Comparison of ENCODE assay signal across 8 cellular contexts in the genomic region with DNA sequence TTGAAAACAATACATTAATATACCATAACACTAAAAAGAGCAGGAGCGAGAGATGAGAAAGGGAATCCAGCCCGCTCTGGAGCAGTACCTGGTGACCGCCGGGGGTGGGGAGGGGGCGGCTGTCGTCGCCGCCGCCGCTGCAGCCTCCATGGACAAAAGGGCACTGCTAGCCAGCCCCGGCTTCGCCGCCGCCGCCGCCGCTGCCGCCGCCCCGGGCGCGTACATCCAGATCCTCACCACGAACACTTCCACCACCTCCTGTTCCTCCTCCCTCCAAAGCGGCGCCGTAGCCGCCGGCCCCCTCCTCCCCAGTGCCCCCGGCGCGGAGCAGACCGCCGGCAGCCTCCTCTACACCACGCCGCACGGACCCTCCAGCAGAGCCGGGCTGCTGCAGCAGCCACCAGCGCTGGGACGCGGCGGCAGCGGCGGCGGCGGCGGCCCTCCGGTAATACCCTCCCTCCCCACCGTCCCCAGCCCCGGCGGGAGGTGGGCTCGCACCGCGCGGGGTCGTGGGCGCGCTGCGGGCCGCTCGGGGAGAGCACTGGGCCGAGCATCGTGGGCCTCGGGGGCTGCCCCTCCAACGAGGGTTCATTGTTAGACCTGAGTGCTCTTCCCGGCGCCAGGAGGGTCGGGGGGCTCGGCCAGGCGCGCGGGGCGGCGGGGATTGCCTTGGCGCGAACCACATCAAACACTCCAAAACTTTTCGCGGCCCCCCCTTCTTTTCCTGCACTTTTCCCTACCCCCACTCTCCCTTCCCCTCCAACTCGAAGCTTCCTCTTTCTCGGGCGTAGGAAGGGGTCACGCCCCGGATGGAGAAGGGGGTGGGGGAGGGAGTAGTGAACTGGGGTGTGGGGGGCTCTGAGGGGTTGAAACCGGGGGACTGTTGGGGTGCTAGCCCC. TPM values are rescaled to one million over a fixed set of nuclear protein-coding genes. Genes with fewer than 3 reads are reported as not detected.
A peak's percentile ranks its signal among the peaks of the same experiment; 100 is the strongest.
DNase-seq lines count a peak whose midpoint lies in the region; ATAC-seq and TF ChIP-seq lines count a peak whose summit lies in the region.

No MANE protein-coding gene starts in this region.

- H3K9me3 ChIP-seq in testis: no peaks in the 10 kb centered on the region

- H3K4me3 Mint-ChIP-seq in GM23338: peak overlapping the region; percentile 95
- H3K4me3 Mint-ChIP-seq in activated T-cell treated with anti-CD3 and anti-CD28 coated beads, Interleukin-2, amount 50 U/mL, for 24 hours: peak overlapping the region; percentile 99
- H3K4me3 Mint-ChIP-seq in naive thymus-derived CD8-positive, alpha-beta T cell: peak overlapping the region; percentile 88 to 98 (median 95)

- H3K4me1 Mint-ChIP-seq in GM23338: peaks cover 18% of the 10 kb centered on the region
- H3K4me1 Mint-ChIP-seq in activated T-cell treated with anti-CD3 and anti-CD28 coated beads, Interleukin-2, amount 50 U/mL, for 24 hours (ENCODE audit: low read depth): peaks cover 39% of the 10 kb centered on the region
- H3K4me1 Mint-ChIP-seq in naive thymus-derived CD8-positive, alpha-beta T cell: peaks cover 22 to 49% (median 39%) of the 10 kb centered on the region in 4 donors

- peak overlapping the region; percentile 96 for H3K27ac ChIP-seq in GM23338 (ENCODE audit: low read depth)
- H3K27ac ChIP-seq in testis: peak overlapping the region; percentile 82 to 93

- H3K4me2 ChIP-seq in GM23338: peak overlapping the region; percentile 95

- no peak overlapping the region for H2AFZ ChIP-seq in GM23338

- no peak for TF ChIP-seq POLR2A in testis (IDR thresholded peaks at IDR 0.05)

- POLR2A ChIA-PET in naive thymus-derived CD8-positive, alpha-beta T cell (lab: Charles Lee): interaction anchor here (0.6 to 7.8 kb wide), 10 partner anchors 35 to 132 kb away, joined by 3 to 216 read pairs (median 8); partner anchors contain the start of gene CDKAL1

- peaks cover 30% of the 10 kb centered on the region for H3K36me3 Mint-ChIP-seq in GM23338 (ENCODE audit: low read depth)
- peaks cover 43% of the 10 kb centered on the region for H3K36me3 Mint-ChIP-seq in activated T-cell treated with anti-CD3 and anti-CD28 coated beads, Interleukin-2, amount 50 U/mL, for 24 hours (ENCODE audit: low read depth)
- peaks cover 0 to 5% (median 3%) of the 10 kb centered on the region in 3 donors for H3K36me3 Mint-ChIP-seq in naive thymus-derived CD8-positive, alpha-beta T cell

- H3K4me1 ChIP-seq in GM23338 (ENCODE audit: insufficient read depth) (peaks cover 11% of the 10 kb centered on the region), testis (no peaks in the 10 kb centered on the region)

- H3K36me3 ChIP-seq in GM23338 (ENCODE audit: insufficient read depth) (no peaks in the 10 kb centered on the region), testis (ENCODE audit: low read depth, missing control alignments) (no peaks in the 10 kb centered on the region)

- DNase-seq in Ammon's horn (ENCODE audit: low spot score) (peak; percentile 49), GM23338 (ENCODE audit: low spot score) (peak; percentile 72), NOMO-1 treated with dmso at 0.1 percent for 144 hours (lab: John Stamatoyannopoulos, UW; ENCODE audit: unreplicated experiment) (peak; percentile 59), fibroblast of gingiva (ENCODE audit: low read depth) (peak; percentile 14), testis (peak; percentile 67)
- peak; percentile 75 for DNase-seq in activated T-cell treated with anti-CD3 and anti-CD28 coated beads, Interleukin-2, amount 50 U/mL, for 24 hours
- peak; percentile 14 to 66 (median 38) for DNase-seq in naive thymus-derived CD8-positive, alpha-beta T cell

- peaks cover 50% of the 10 kb centered on the region for H3K79me2 ChIP-seq in GM23338 (replicated peaks; ENCODE audit: insufficient read depth)

- peaks cover 26% of the 10 kb centered on the region for H4K20me1 ChIP-seq in GM23338 (replicated peaks; ENCODE audit: insufficient read depth)

- intact Hi-C loops in testis (cut with DNase I; ENCODE audit: low total_unique reads): no loop called here

- H3K27ac Mint-ChIP-seq in GM23338: peak overlapping the region; percentile 99
- H3K27ac Mint-ChIP-seq in activated T-cell treated with anti-CD3 and anti-CD28 coated beads, Interleukin-2, amount 50 U/mL, for 24 hours: peak overlapping the region; percentile 99
- peak overlapping the region in 9 of 10 donors; percentile 69 to 96 (median 87) for H3K27ac Mint-ChIP-seq in naive thymus-derived CD8-positive, alpha-beta T cell

- H3K9me3 Mint-ChIP-seq in GM23338: 0 out of 3 replicates have a peak, but pooled peaks cover 3% of the 10 kb centered on the region
- no peaks in the 10 kb centered on the region for H3K9me3 Mint-ChIP-seq in activated T-cell treated with anti-CD3 and anti-CD28 coated beads, Interleukin-2, amount 50 U/mL, for 24 hours
- no peaks in the 10 kb centered on the region for H3K9me3 Mint-ChIP-seq in naive thymus-derived CD8-positive, alpha-beta T cell

- H3F3A ChIP-seq in GM23338 (replicated peaks; ENCODE audit: low read depth): no peaks in the 10 kb centered on the region

- H3K9me2 ChIP-seq in GM23338 (ENCODE audit: insufficient read depth): no peaks in the 10 kb centered on the region

- ATAC-seq in GM23338 (peak; percentile 4), HG02884 (IDR thresholded peaks at IDR 0.05; ENCODE audit: unreplicated experiment) (no peak)
- ATAC-seq in naive thymus-derived CD8-positive, alpha-beta T cell: peak in 1 of 2 donors; percentile 3

- H3K27me3 Mint-ChIP-seq in GM23338 (ENCODE audit: insufficient read depth, low read depth, poor library complexity): peaks cover 27% of the 10 kb centered on the region
- H3K27me3 Mint-ChIP-seq in activated T-cell treated with anti-CD3 and anti-CD28 coated beads, Interleukin-2, amount 50 U/mL, for 24 hours: no peaks in the 10 kb centered on the region
- H3K27me3 Mint-ChIP-seq in naive thymus-derived CD8-positive, alpha-beta T cell: no peaks in the 10 kb centered on the region

- H3K4me3 ChIP-seq in GM23338: peak overlapping the region; percentile 91
- H3K4me3 ChIP-seq in testis: peak overlapping the region; percentile 83 to 91

- 0 to 1% methylated on average over 26 to 69 of the region's 83 CpGs for WGBS in testis, 2 donors

- H3K27me3 ChIP-seq in GM23338 (ENCODE audit: insufficient read depth): no peaks in the 10 kb centered on the region
- no peaks in the 10 kb centered on the region for H3K27me3 ChIP-seq in testis

- TF ChIP-seq CTCF in GM23338 (conservative IDR thresholded peaks at IDR 0.05; ENCODE audit: low read depth in 2 of 2) (no peak), testis (IDR thresholded peaks at IDR 0.05) (no peak)

TF ChIP-seq in GM23338, 12 proteins besides CTCF, POLR2A, EP300 and RAD21 (continues in another document):
- no peak for TF ChIP-seq ZNF114 (CRISPR knock-in tag; IDR thresholded peaks at IDR 0.05)

RNA-seq across cellular contexts. Expression of gene E2F3, which starts 0.8 kb away (rescaled TPM):
- total RNA-seq in GM23338 (2014; rRNA removed; shearing (Covaris generic)): 33.5 and 37.2 TPM in 2 replicates
- polyA plus RNA-seq in GM23338 (2016; fragmentation: Nextera tagmentation; extraction: Ambion mirVana) (26.4 and 27.2 TPM in 2 replicates), testis (ENCODE audit: insufficient read depth, low read depth, low replicate concordance) (8.7 TPM)
- 10 to 100 TPM; 44.3 to 45.2 TPM for total RNA-seq in naive thymus-derived CD8-positive, alpha-beta T cell
- polyA plus RNA-seq in naive thymus-derived CD8-positive, alpha-beta T cell: 1 to 10 TPM; 4.9 to 8.0 (median 5.9) TPM
- total RNA-seq in testis: 1 to 10 TPM; 7.4 to 8.0 TPM

Comparison
In these comparisons a context has a peak if more than half of its experiments do, and no peak if none do; other contexts are left out.
1. DNase-seq: peak in every context shown above with its lines; median percentile 75 in activated T-cell treated with anti-CD3 and anti-CD28 coated beads, Interleukin-2, amount 50 U/mL, for 24 hours; 72 in GM23338; 67 in testis; 59 in NOMO-1 treated with dmso at 0.1 percent for 144 hours; 49 in Ammon's horn; 38 in naive thymus-derived CD8-positive, alpha-beta T cell; 14 in fibroblast of gingiva.